ENCODE assay signal across 22 cellular contexts in genomic region chr3:117903226-117903625, GRCh38.
DNase-seq lines count a peak whose midpoint lies in the region; ATAC-seq and FAIRE-seq lines count a peak whose summit lies in the region.
"Had no signal": no experiment of that assay in that cellular context is flagged by ENCODE, and none has a peak within 500 bp of the region (broad histone marks: within the 10 kb centered on the region; RNA-seq: fewer than 3 reads in every experiment).

No MANE protein-coding gene starts in this region.

- H3K4me3 ChIP-seq in ACC112 (ENCODE audit: low read depth, low read length) (no peak overlapping the region), small intestine (ENCODE audit: low read depth in 1 of 2, low read length in 2 of 2) (no peak overlapping the region)
- H3K4me3 ChIP-seq: cardiac muscle cell, neural progenitor cell, testis had no signal

- peaks cover 13% of the 10 kb centered on the region for H3K4me1 ChIP-seq in ACC112 (ENCODE audit: control insufficient read depth, insufficient read depth, low read length, unreplicated experiment)
- no peaks in the 10 kb centered on the region for H3K4me1 ChIP-seq in small intestine (ENCODE audit: control insufficient read depth in 2 of 2, insufficient read depth in 1 of 2, low read depth in 1 of 2, low read length in 1 of 2)
- H3K4me1 ChIP-seq: neural progenitor cell, testis had no signal

- H3K36me3 ChIP-seq in ACC112 (ENCODE audit: insufficient read depth, low read length) (no peaks in the 10 kb centered on the region), small intestine (ENCODE audit: control insufficient read depth in 2 of 2, insufficient read depth in 2 of 2, low read length in 2 of 2) (no peaks in the 10 kb centered on the region)
- H3K36me3 ChIP-seq: cardiac muscle cell, neural progenitor cell, WERI-Rb-1 had no signal

- ATAC-seq in HG02973 (IDR thresholded peaks at IDR 0.05; ENCODE audit: unreplicated experiment) (no peak), HG03095 (IDR thresholded peaks at IDR 0.05; ENCODE audit: unreplicated experiment) (no peak)
- ATAC-seq: CD8-positive, alpha-beta T cell; esophagus mucosa had no signal

- FAIRE-seq in small intestine (lab: Jason Lieb, UNC): no peak
- FAIRE-seq: HTR-8/SVneo had no signal

- H3K27ac ChIP-seq in ACC112 (ENCODE audit: low read depth, low read length) (peak overlapping the region; percentile 64; the same call in 1 of the 2 replicates), small intestine (ENCODE audit: low read depth in 1 of 2, low read length in 1 of 2) (no peak overlapping the region)
- H3K27ac ChIP-seq: cardiac muscle cell, neural progenitor cell, testis, WERI-Rb-1 had no signal

- DNase-seq in GM04503 (ENCODE audit: low read depth) (peak; percentile 77), astrocyte of the hippocampus (ENCODE audit: low read depth, low spot score) (peak; percentile 40), foreskin melanocyte (peak; percentile 14), small intestine (no peak), DMS153 (lab: John Stamatoyannopoulos, UW) (no peak)
- DNase-seq: activated CD4-positive, alpha-beta memory T cell treated with anti-CD3 and anti-CD28 coated beads for 36 hours; activated T-cell treated with anti-CD3 and anti-CD28 coated beads, Interleukin-2, amount 50 U/mL, for 1 hour; CD8-positive, alpha-beta T cell; DND-41; Kasumi-1; NCI-H2171 treated with DMSO at 0.1 percent for 48 hours; NCI-H748 treated with DMSO at 0.1 percent for 48 hours; SHP77 treated with DMSO at 0.1 percent for 48 hours; testis; WERI-Rb-1 had no signal

- H3K27me3 ChIP-seq in ACC112 (ENCODE audit: insufficient read depth, low read length) (no peaks in the 10 kb centered on the region), small intestine (ENCODE audit: control insufficient read depth in 2 of 2, insufficient read depth in 2 of 2, low read length in 2 of 2) (no peaks in the 10 kb centered on the region)
- H3K27me3 ChIP-seq: neural progenitor cell, testis had no signal

- no peaks in the 10 kb centered on the region for H3K9me3 ChIP-seq in small intestine (ENCODE audit: control insufficient read depth, low read depth)
- H3K9me3 ChIP-seq: testis had no signal

- no peak overlapping the region for H2AFZ ChIP-seq in ACC112 (ENCODE audit: low read length, unreplicated experiment)
- H2AFZ ChIP-seq: neural progenitor cell had no signal

- no peaks in the 10 kb centered on the region for H3K79me2 ChIP-seq in ACC112 (ENCODE audit: control insufficient read depth, insufficient read depth, low read length, unreplicated experiment)

Comparison
In these comparisons a context has a peak if more than half of its experiments do, and no peak if none do; other contexts are left out.
1. DNase-seq: peak in GM04503 (single experiment), astrocyte of the hippocampus (single experiment) and foreskin melanocyte (single experiment); none in small intestine (single experiment) and DMS153 (single experiment).